Comparison of ENCODE assay signal across 12 cellular contexts in the genomic region with DNA sequence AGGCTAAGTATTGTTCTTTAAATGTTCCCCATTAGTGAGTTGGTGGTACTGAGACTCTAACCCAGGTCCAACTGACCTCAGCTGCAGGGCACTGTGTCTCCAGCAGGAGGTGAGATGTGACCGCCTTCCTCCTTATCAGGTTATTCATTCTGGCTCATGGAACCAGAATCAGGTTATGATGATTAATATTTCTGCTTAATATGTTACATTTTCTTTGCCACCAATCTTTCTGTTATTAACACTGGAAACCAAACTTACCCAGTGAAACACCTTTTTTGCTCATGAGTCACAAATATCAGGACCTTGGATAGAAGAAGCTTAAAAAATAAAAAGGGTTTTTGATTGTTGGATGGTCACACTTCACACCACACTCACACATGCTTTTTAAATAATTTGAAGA.
DNase-seq lines count a peak whose midpoint lies in the region; ATAC-seq, FAIRE-seq and TF ChIP-seq lines count a peak whose summit lies in the region.
"Had no signal": no experiment of that assay in that cellular context is flagged by ENCODE, and none has a peak within 500 bp of the region (broad histone marks: within the 10 kb centered on the region; RNA-seq: fewer than 3 reads in every experiment).

No MANE protein-coding gene starts in this region.

- H3K36me3 ChIP-seq in HEK293 (ENCODE audit: control insufficient read depth in 2 of 2, insufficient read depth in 1 of 2, low read length in 2 of 2), result no peaks in the 10 kb centered on the region
- no peaks in the 10 kb centered on the region for H3K36me3 ChIP-seq in astrocyte (ENCODE audit: insufficient read depth, low read length)
- H3K36me3 ChIP-seq in psoas muscle (ENCODE audit: insufficient read depth in 1 of 2, low read depth in 1 of 2), result no peaks in the 10 kb centered on the region

- no peak overlapping the region for H3K27ac Mint-ChIP-seq in astrocyte (ENCODE audit: unreplicated experiment)
- H3K27ac Mint-ChIP-seq: stimulated activated memory B cell treated with anti-CD40 and anti-IgM and Interleukin-4, amounts not matched to agents 10 μg/mL and 1 μg/mL and 100 μg/mL, for 72 hours had no signal

- no peaks in the 10 kb centered on the region for H3K9me3 Mint-ChIP-seq in astrocyte (ENCODE audit: unreplicated experiment)
- H3K9me3 Mint-ChIP-seq: activated T-cell treated with anti-CD3 and anti-CD28 coated beads, Interleukin-2, amount 50 U/mL, for 4 hours; naive thymus-derived CD8-positive, alpha-beta T cell; stimulated activated memory B cell treated with anti-CD40 and anti-IgM and Interleukin-4, amounts not matched to agents 10 μg/mL and 1 μg/mL and 100 μg/mL, for 72 hours had no signal

- H3K9me3 ChIP-seq in HEK293 (ENCODE audit: control insufficient read depth, insufficient read depth, low read depth, low read length) (no peaks in the 10 kb centered on the region), astrocyte (ENCODE audit: insufficient read depth, low read depth, low read length) (no peaks in the 10 kb centered on the region), psoas muscle (no peaks in the 10 kb centered on the region)
- H3K9me3 ChIP-seq: body of pancreas had no signal

- H3K4me2 ChIP-seq in astrocyte (ENCODE audit: low read length), result no peak overlapping the region

- intact Hi-C loops in psoas muscle (cut with DNase I), result no loop called here

- H3K27ac ChIP-seq in HEK293 (ENCODE audit: extremely low read depth, low read depth, low read length) (no peak overlapping the region), astrocyte (ENCODE audit: low read depth, low read length) (no peak overlapping the region), psoas muscle (no peak overlapping the region)
- H3K27ac ChIP-seq: body of pancreas had no signal

- no peak overlapping the region for H3K9ac ChIP-seq in astrocyte (ENCODE audit: low read length)

- H3K27me3 Mint-ChIP-seq in astrocyte (ENCODE audit: low read depth, unreplicated experiment), result no peaks in the 10 kb centered on the region
- H3K27me3 Mint-ChIP-seq: naive thymus-derived CD8-positive, alpha-beta T cell had no signal

- POLR2A ChIA-PET in HEK293 (lab: Yijun Ruan, JAX), result no interaction called here

- H3K4me1 ChIP-seq in HEK293 (ENCODE audit: control insufficient read depth, insufficient read depth, low read length) (no peaks in the 10 kb centered on the region), astrocyte (ENCODE audit: insufficient read depth, low read length) (peaks cover 7% of the 10 kb centered on the region), psoas muscle (no peaks in the 10 kb centered on the region)
- H3K4me1 ChIP-seq: body of pancreas had no signal

- no peak for ATAC-seq in psoas muscle
- ATAC-seq: activated T-cell treated with anti-CD3 and anti-CD28 coated beads, Interleukin-2, amount 50 U/mL, for 4 hours; body of pancreas; esophagus mucosa; naive thymus-derived CD8-positive, alpha-beta T cell; stimulated activated memory B cell treated with anti-CD40 and anti-IgM and Interleukin-4, amounts not matched to agents 10 μg/mL and 1 μg/mL and 100 μg/mL, for 72 hours had no signal

- H3K4me3 ChIP-seq in HEK293 (ENCODE audit: low read depth, low read length) (no peak overlapping the region), astrocyte (ENCODE audit: insufficient read depth, low read depth, low read length) (no peak overlapping the region), psoas muscle (no peak overlapping the region)
- H3K4me3 ChIP-seq: body of pancreas had no signal

- H3K36me3 Mint-ChIP-seq in astrocyte (ENCODE audit: low read depth, unreplicated experiment), result no peaks in the 10 kb centered on the region
- H3K36me3 Mint-ChIP-seq: naive thymus-derived CD8-positive, alpha-beta T cell; stimulated activated memory B cell treated with anti-CD40 and anti-IgM and Interleukin-4, amounts not matched to agents 10 μg/mL and 1 μg/mL and 100 μg/mL, for 72 hours had no signal

- WGBS in psoas muscle, 3 donors, result 89 to 100% (median 95%) methylated on average over 1 of the region's 1 CpG

- TF ChIP-seq CTCF in GM12874 (IDR thresholded peaks at IDR 0.05; ENCODE audit: insufficient read depth, low read depth, low read length) (0 out of 2 replicates have a peak, but pooled peaks have one; percentile 13), HEK293 (tag by site-specific recombination; IDR thresholded peaks at IDR 0.05) (no peak), astrocyte (IDR thresholded peaks at IDR 0.05; ENCODE audit: insufficient read depth, low read depth, low read length) (no peak), psoas muscle (IDR thresholded peaks at IDR 0.05) (no peak)

- no peaks in the 10 kb centered on the region for H3K79me2 ChIP-seq in astrocyte (ENCODE audit: insufficient read depth, low read length)

- H3K27me3 ChIP-seq in astrocyte (ENCODE audit: insufficient read depth, low read length) (no peaks in the 10 kb centered on the region), psoas muscle (ENCODE audit: insufficient read depth in 3 of 3, low read length in 2 of 3) (peaks cover 0 to 4% (median 0%) of the 10 kb centered on the region in 3 donors)
- H3K27me3 ChIP-seq: body of pancreas had no signal

- peaks cover 22% of the 10 kb centered on the region for H3K4me1 Mint-ChIP-seq in astrocyte (ENCODE audit: low read depth, unreplicated experiment)

- H3K4me3 Mint-ChIP-seq in astrocyte (ENCODE audit: unreplicated experiment), result no peak overlapping the region
- H3K4me3 Mint-ChIP-seq: activated T-cell treated with anti-CD3 and anti-CD28 coated beads, Interleukin-2, amount 50 U/mL, for 4 hours; stimulated activated memory B cell treated with anti-CD40 and anti-IgM and Interleukin-4, amounts not matched to agents 10 μg/mL and 1 μg/mL and 100 μg/mL, for 72 hours had no signal

- H2AFZ ChIP-seq in astrocyte (ENCODE audit: low read depth, low read length), result no peak overlapping the region

- no peaks in the 10 kb centered on the region for H4K20me1 ChIP-seq in astrocyte (ENCODE audit: insufficient read depth, low read length)

- CTCF ChIA-PET in HEK293 (lab: Yijun Ruan, JAX), result interaction anchor here (0.6 to 1.3 kb wide), 3 partner anchors 11 to 412 kb away, joined by 3 to 4 read pairs (median 4); no protein-coding TSS in a partner anchor

- DNase-seq in astrocyte (ENCODE audit: low read depth), result peak; percentile 21
- DNase-seq in kidney glomerular epithelial cell (lab: John Stamatoyannopoulos, UW), result peak; percentile 30
- DNase-seq in psoas muscle, result no peak
- no peak for DNase-seq in activated CD4-positive, alpha-beta T cell treated with anti-CD3 and anti-CD28 coated beads, Interleukin-2, amount 50 U/mL, for 48 hours
- DNase-seq in NCI-H187 (lab: John Stamatoyannopoulos, UW), result no peak
- DNase-seq: activated T-cell treated with anti-CD3 and anti-CD28 coated beads, Interleukin-2, amount 50 U/mL, for 4 hours; body of pancreas; naive thymus-derived CD8-positive, alpha-beta T cell had no signal

- FAIRE-seq in astrocyte (lab: Jason Lieb, UNC), result no peak

TF ChIP-seq in HEK293, 187 proteins besides CTCF, POLR2A, EP300 and RAD21:
- no peak for TF ChIP-seq ZNF221 (tag by site-specific recombination; IDR thresholded peaks at IDR 0.05; ENCODE audit: borderline replicate concordance)
- TF ChIP-seq ZNF248 (tag by site-specific recombination; IDR thresholded peaks at IDR 0.05), result no peak
- TF ChIP-seq, protein P1, sequence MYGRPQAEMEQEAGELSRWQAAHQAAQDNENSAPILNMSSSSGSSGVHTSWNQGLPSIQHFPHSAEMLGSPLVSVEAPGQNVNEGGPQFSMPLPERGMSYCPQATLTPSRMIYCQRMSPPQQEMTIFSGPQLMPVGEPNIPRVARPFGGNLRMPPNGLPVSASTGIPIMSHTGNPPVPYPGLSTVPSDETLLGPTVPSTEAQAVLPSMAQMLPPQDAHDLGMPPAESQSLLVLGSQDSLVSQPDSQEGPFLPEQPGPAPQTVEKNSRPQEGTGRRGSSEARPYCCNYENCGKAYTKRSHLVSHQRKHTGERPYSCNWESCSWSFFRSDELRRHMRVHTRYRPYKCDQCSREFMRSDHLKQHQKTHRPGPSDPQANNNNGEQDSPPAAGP (tag by site-specific recombination; IDR thresholded peaks at IDR 0.05), result no peak
- TF ChIP-seq ZSCAN30 (tag by site-specific recombination; IDR thresholded peaks at IDR 0.05), result no peak
- TF ChIP-seq, protein P2, sequence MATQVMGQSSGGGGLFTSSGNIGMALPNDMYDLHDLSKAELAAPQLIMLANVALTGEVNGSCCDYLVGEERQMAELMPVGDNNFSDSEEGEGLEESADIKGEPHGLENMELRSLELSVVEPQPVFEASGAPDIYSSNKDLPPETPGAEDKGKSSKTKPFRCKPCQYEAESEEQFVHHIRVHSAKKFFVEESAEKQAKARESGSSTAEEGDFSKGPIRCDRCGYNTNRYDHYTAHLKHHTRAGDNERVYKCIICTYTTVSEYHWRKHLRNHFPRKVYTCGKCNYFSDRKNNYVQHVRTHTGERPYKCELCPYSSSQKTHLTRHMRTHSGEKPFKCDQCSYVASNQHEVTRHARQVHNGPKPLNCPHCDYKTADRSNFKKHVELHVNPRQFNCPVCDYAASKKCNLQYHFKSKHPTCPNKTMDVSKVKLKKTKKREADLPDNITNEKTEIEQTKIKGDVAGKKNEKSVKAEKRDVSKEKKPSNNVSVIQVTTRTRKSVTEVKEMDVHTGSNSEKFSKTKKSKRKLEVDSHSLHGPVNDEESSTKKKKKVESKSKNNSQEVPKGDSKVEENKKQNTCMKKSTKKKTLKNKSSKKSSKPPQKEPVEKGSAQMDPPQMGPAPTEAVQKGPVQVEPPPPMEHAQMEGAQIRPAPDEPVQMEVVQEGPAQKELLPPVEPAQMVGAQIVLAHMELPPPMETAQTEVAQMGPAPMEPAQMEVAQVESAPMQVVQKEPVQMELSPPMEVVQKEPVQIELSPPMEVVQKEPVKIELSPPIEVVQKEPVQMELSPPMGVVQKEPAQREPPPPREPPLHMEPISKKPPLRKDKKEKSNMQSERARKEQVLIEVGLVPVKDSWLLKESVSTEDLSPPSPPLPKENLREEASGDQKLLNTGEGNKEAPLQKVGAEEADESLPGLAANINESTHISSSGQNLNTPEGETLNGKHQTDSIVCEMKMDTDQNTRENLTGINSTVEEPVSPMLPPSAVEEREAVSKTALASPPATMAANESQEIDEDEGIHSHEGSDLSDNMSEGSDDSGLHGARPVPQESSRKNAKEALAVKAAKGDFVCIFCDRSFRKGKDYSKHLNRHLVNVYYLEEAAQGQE (tag by site-specific recombination; IDR thresholded peaks at IDR 0.05), result peak; percentile 50

Comparison
In these comparisons a context has a peak if more than half of its experiments do, and no peak if none do; other contexts are left out.
1. DNase-seq: peak in astrocyte (single experiment) and kidney glomerular epithelial cell (single experiment); none in psoas muscle (0 of 2), activated CD4-positive, alpha-beta T cell treated with anti-CD3 and anti-CD28 coated beads, Interleukin-2, amount 50 U/mL, for 48 hours (0 of 2) and NCI-H187 (0 of 2).